Comparison of ENCODE assay signal across 8 cellular contexts in the genomic region with DNA sequence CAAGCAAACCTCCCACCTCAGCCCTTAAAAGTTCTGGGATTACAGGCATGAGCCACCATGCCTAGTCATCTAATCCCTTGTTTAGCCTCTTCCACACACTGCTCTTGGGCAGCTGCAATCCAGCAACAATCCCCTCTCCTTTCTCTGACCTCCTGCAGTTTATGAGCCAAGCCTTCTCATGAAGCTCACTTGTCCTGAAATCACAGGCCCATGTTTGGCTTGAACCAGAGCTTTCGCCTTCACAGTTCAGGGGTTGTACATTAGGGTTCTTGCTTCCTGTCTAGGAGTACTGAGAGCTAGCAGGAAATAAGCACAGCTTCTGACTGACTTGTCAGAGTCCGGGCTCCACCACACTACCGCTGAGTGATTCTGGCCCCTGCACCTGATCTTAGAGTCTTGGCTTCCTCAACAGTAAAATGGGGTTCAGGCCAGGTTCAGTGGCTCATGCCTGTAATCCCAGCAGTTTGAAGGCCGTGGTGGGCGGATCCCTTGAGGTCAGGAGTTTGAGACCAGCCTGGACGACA.
A peak's percentile ranks its signal among the peaks of the same experiment; 100 is the strongest.
DNase-seq lines count a peak whose midpoint lies in the region; ATAC-seq lines count a peak whose summit lies in the region.

No MANE protein-coding gene starts in this region.

- peak overlapping the region; percentile 82 for H3K27ac Mint-ChIP-seq in stimulated activated naive CD8-positive, alpha-beta T cell treated with anti-CD3 and anti-CD28 coated beads, Interleukin-15, Interleukin-2, amounts not matched to agents 100 ng/mL and 50 ng/mL, for 24 hours

- DNase-seq in activated gamma-delta T cell treated with Interleukin-2 at 50 U/mL for 16 hours (peak; percentile 33), activated gamma-delta T cell (lab: John Stamatoyannopoulos, UW) (no peak), DMS 273 (lab: John Stamatoyannopoulos, UW; ENCODE audit: unreplicated experiment) (no peak), SKM-1 (lab: John Stamatoyannopoulos, UW; ENCODE audit: unreplicated experiment) (no peak), kidney glomerular epithelial cell (lab: John Stamatoyannopoulos, UW) (no peak)
- DNase-seq in activated naive CD4-positive, alpha-beta T cell treated with Interleukin-2 at 50 U/mL for 16 hours: peak; percentile 21

- peak; percentile 96 for ATAC-seq in HG03342 (IDR thresholded peaks at IDR 0.05; ENCODE audit: unreplicated experiment)

- H3K36me3 Mint-ChIP-seq in stimulated activated naive CD8-positive, alpha-beta T cell treated with anti-CD3 and anti-CD28 coated beads, Interleukin-15, Interleukin-2, amounts not matched to agents 100 ng/mL and 50 ng/mL, for 24 hours (ENCODE audit: low read depth): no peaks in the 10 kb centered on the region

- H3K9me3 Mint-ChIP-seq in stimulated activated naive CD8-positive, alpha-beta T cell treated with anti-CD3 and anti-CD28 coated beads, Interleukin-15, Interleukin-2, amounts not matched to agents 100 ng/mL and 50 ng/mL, for 24 hours: no peaks in the 10 kb centered on the region

- H3K4me1 Mint-ChIP-seq in stimulated activated naive CD8-positive, alpha-beta T cell treated with anti-CD3 and anti-CD28 coated beads, Interleukin-15, Interleukin-2, amounts not matched to agents 100 ng/mL and 50 ng/mL, for 24 hours (ENCODE audit: low read depth): peaks cover 24% of the 10 kb centered on the region

- no peak overlapping the region for H3K4me3 Mint-ChIP-seq in stimulated activated naive CD8-positive, alpha-beta T cell treated with anti-CD3 and anti-CD28 coated beads, Interleukin-15, Interleukin-2, amounts not matched to agents 100 ng/mL and 50 ng/mL, for 24 hours

- no peaks in the 10 kb centered on the region for H3K27me3 Mint-ChIP-seq in stimulated activated naive CD8-positive, alpha-beta T cell treated with anti-CD3 and anti-CD28 coated beads, Interleukin-15, Interleukin-2, amounts not matched to agents 100 ng/mL and 50 ng/mL, for 24 hours

Comparison
In these comparisons a context has a peak if more than half of its experiments do, and no peak if none do; other contexts are left out.
1. DNase-seq: peak in activated gamma-delta T cell treated with Interleukin-2 at 50 U/mL for 16 hours (single experiment) and activated naive CD4-positive, alpha-beta T cell treated with Interleukin-2 at 50 U/mL for 16 hours (single experiment); none in activated gamma-delta T cell (single experiment), DMS 273 (single experiment), SKM-1 (single experiment) and kidney glomerular epithelial cell (single experiment).